Comparison of ENCODE assay signal across 22 cellular contexts in the genomic region with DNA sequence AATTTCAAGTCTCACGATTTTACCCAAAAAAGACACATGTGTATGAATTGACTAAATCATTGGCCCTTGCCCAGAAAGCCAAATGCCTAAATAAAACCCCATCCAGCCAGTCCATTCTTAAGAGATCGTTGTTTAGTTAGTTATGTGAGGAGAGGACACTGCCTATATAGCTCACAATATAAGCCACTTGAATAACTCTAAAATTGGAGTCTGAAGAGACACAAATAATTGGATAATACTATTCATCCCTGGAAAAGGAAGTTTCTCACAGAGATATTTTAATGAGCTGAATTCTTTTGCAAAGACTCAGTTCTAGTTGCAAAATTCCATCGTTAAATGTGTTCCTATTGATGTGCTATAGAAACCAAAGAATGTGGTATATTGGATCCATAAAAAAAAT.
"Had no signal": no experiment of that assay in that cellular context is flagged by ENCODE, and none has a peak within 500 bp of the region (broad histone marks: within the 10 kb centered on the region; RNA-seq: fewer than 3 reads in every experiment).

No MANE protein-coding gene starts in this region.

- H3K27ac ChIP-seq: body of pancreas, cardiac muscle cell, epithelial cell of prostate, heart right ventricle, thyroid gland, upper lobe of right lung had no signal

- H3K9me3 Mint-ChIP-seq: activated CD4-positive, alpha-beta memory T cell treated with anti-CD3 and anti-CD28 coated beads, Interleukin-2, amount 10 ng/mL, durations not matched to agents 7 days and 5 days; activated naive CD8-positive, alpha-beta T cell treated with anti-CD3 and anti-CD28 coated beads, Interleukin-2, amount 50 U/mL, for 24 hours; nephron progenitor cell; stimulated activated naive CD8-positive, alpha-beta T cell treated with anti-CD3 and anti-CD28 coated beads, Interleukin-15, Interleukin-2, amounts not matched to agents 100 ng/mL and 50 ng/mL, for 24 hours had no signal

- H3K27me3 ChIP-seq: body of pancreas, cardiac muscle cell, heart right ventricle, thyroid gland, upper lobe of right lung had no signal

- H3K4me3 ChIP-seq: body of pancreas, cardiac muscle cell, heart right ventricle, thyroid gland, upper lobe of right lung had no signal

- H3K4me1 ChIP-seq: thyroid gland, upper lobe of right lung had no signal

- H3K36me3 Mint-ChIP-seq: memory B cell had no signal

- H3K36me3 ChIP-seq: cardiac muscle cell, heart right ventricle, thyroid gland, upper lobe of right lung had no signal

- H3K27ac Mint-ChIP-seq: activated B cell treated with CpG ODN at 0.5 μM for 24 hours; activated CD4-positive, alpha-beta memory T cell treated with anti-CD3 and anti-CD28 coated beads, Interleukin-2, amount 10 ng/mL, durations not matched to agents 7 days and 5 days; activated naive CD8-positive, alpha-beta T cell treated with anti-CD3 and anti-CD28 coated beads, Interleukin-2, amount 50 U/mL, for 24 hours; memory B cell; nephron progenitor cell; stimulated activated naive CD8-positive, alpha-beta T cell treated with anti-CD3 and anti-CD28 coated beads, Interleukin-15, Interleukin-2, amounts not matched to agents 100 ng/mL and 50 ng/mL, for 24 hours had no signal

- DNase-seq: activated B cell treated with CpG ODN at 0.5 μM for 24 hours; activated CD4-positive, alpha-beta memory T cell treated with anti-CD3 and anti-CD28 coated beads, Interleukin-2, amount 10 ng/mL, durations not matched to agents 7 days and 5 days; activated CD4-positive, alpha-beta T cell treated with anti-CD3 and anti-CD28 coated beads for 48 hours; activated gamma-delta T cell; activated naive CD4-positive, alpha-beta T cell treated with anti-CD3 and anti-CD28 coated beads, Interleukin-2, amount 50 U/mL, for 16 hours; activated naive CD8-positive, alpha-beta T cell treated with anti-CD3 and anti-CD28 coated beads, Interleukin-2, amount 50 U/mL, for 24 hours; anterior cingulate cortex; body of pancreas; cortex of kidney; heart right ventricle; left colon; nephron progenitor cell; stimulated activated CD4-positive, alpha-beta T cell treated with anti-CD3 and anti-CD28 coated beads, Interleukin-12 subunit alpha, Interleukin-12 subunit beta, amount 100 ng/mL, for 4 hours; stimulated activated CD4-positive, alpha-beta T cell treated with anti-CD3 and anti-CD28 coated beads, Interleukin-4, amount 100 ng/mL, for 4 hours; substantia nigra; T-helper 9 cell; thyroid gland; upper lobe of right lung had no signal

- H3K27me3 Mint-ChIP-seq: activated B cell treated with CpG ODN at 0.5 μM for 24 hours; activated CD4-positive, alpha-beta memory T cell treated with anti-CD3 and anti-CD28 coated beads, Interleukin-2, amount 10 ng/mL, durations not matched to agents 7 days and 5 days; activated naive CD8-positive, alpha-beta T cell treated with anti-CD3 and anti-CD28 coated beads, Interleukin-2, amount 50 U/mL, for 24 hours; memory B cell; stimulated activated naive CD8-positive, alpha-beta T cell treated with anti-CD3 and anti-CD28 coated beads, Interleukin-15, Interleukin-2, amounts not matched to agents 100 ng/mL and 50 ng/mL, for 24 hours had no signal

- ATAC-seq: activated naive CD8-positive, alpha-beta T cell treated with anti-CD3 and anti-CD28 coated beads, Interleukin-2, amount 50 U/mL, for 24 hours; body of pancreas; heart right ventricle; left colon; upper lobe of right lung had no signal

- H3K4me1 Mint-ChIP-seq: activated B cell treated with CpG ODN at 0.5 μM for 24 hours; activated CD4-positive, alpha-beta memory T cell treated with anti-CD3 and anti-CD28 coated beads, Interleukin-2, amount 10 ng/mL, durations not matched to agents 7 days and 5 days; activated naive CD8-positive, alpha-beta T cell treated with anti-CD3 and anti-CD28 coated beads, Interleukin-2, amount 50 U/mL, for 24 hours; memory B cell had no signal

- H3K4me3 Mint-ChIP-seq: activated B cell treated with CpG ODN at 0.5 μM for 24 hours; activated CD4-positive, alpha-beta memory T cell treated with anti-CD3 and anti-CD28 coated beads, Interleukin-2, amount 10 ng/mL, durations not matched to agents 7 days and 5 days; activated naive CD8-positive, alpha-beta T cell treated with anti-CD3 and anti-CD28 coated beads, Interleukin-2, amount 50 U/mL, for 24 hours; memory B cell; nephron progenitor cell; stimulated activated naive CD8-positive, alpha-beta T cell treated with anti-CD3 and anti-CD28 coated beads, Interleukin-15, Interleukin-2, amounts not matched to agents 100 ng/mL and 50 ng/mL, for 24 hours had no signal

- H3K9me3 ChIP-seq: body of pancreas, heart right ventricle, thyroid gland, upper lobe of right lung had no signal
